Comparison of ENCODE assay signal across 1 cellular context in genomic region chr22:44701824-44702478, GRCh38.
A peak's percentile ranks its signal among the peaks of the same experiment; 100 is the strongest.
TF ChIP-seq lines count a peak whose summit lies in the region.

PRR5 (plus strand) TSS chr22:44702204; CDS start chr22:44702475, 271 bp downstream.

TF ChIP-seq in HepG2, 621 proteins besides CTCF, POLR2A, EP300 and RAD21 (continued from another document and continues in another):
- TF ChIP-seq RNF219 (CRISPR knock-in tag; IDR thresholded peaks at IDR 0.05) (no peak), ARID5B (CRISPR knock-in tag; IDR thresholded peaks at IDR 0.05) (peak; percentile 46; the same call in 1 of the 2 replicates), FOXO1 (CRISPR knock-in tag; IDR thresholded peaks at IDR 0.05) (no peak; the same call in 1 of the 2 replicates), SNRNP70 (IDR thresholded peaks at IDR 0.05; ENCODE audit: low read depth, low read length) (no peak), ZFAT (CRISPR knock-in tag; conservative IDR thresholded peaks at IDR 0.05) (no peak), BCLAF1 (IDR thresholded peaks at IDR 0.05) (no peak), SRSF9 (IDR thresholded peaks at IDR 0.05; ENCODE audit: borderline replicate concordance, insufficient read depth, low read depth, low read length, poor library complexity, severe bottlenecking) (no peak), ZBTB4 (CRISPR knock-in tag; IDR thresholded peaks at IDR 0.05; ENCODE audit: borderline replicate concordance) (no peak), ZNF468 (CRISPR knock-in tag; IDR thresholded peaks at IDR 0.05) (no peak), HMGXB3 (CRISPR knock-in tag; IDR thresholded peaks at IDR 0.05; ENCODE audit: borderline replicate concordance) (peak; percentile 73; the same call in 1 of the 2 replicates), HHEX (CRISPR knock-in tag; IDR thresholded peaks at IDR 0.05) (no peak), HOXA5 (CRISPR knock-in tag; IDR thresholded peaks at IDR 0.05) (no peak), E2F2 (CRISPR knock-in tag; IDR thresholded peaks at IDR 0.05; ENCODE audit: borderline replicate concordance) (no peak), SOX13 (IDR thresholded peaks at IDR 0.05) (no peak), SOX13 (CRISPR knock-in tag; conservative IDR thresholded peaks at IDR 0.05 in 1 of 2, IDR thresholded peaks at IDR 0.05 in 1 of 2) (no peak), ZNF18 (CRISPR knock-in tag; IDR thresholded peaks at IDR 0.05; ENCODE audit: insufficient replicate concordance) (no peak), THYN1 (CRISPR knock-in tag; IDR thresholded peaks at IDR 0.05; ENCODE audit: borderline replicate concordance, low read depth) (no peak), FOXP4 (CRISPR knock-in tag; IDR thresholded peaks at IDR 0.05) (no peak), ZNF441 (CRISPR knock-in tag; IDR thresholded peaks at IDR 0.05; ENCODE audit: borderline replicate concordance) (no peak; the same call in 1 of the 2 replicates), TGIF2 (CRISPR knock-in tag; IDR thresholded peaks at IDR 0.05) (no peak), ZFP1 (CRISPR knock-in tag; IDR thresholded peaks at IDR 0.05) (no peak), REXO4 (CRISPR knock-in tag; IDR thresholded peaks at IDR 0.05; ENCODE audit: borderline replicate concordance) (no peak), GATAD1 (CRISPR knock-in tag; IDR thresholded peaks at IDR 0.05) (no peak)
